17 cellular contexts compared by ENCODE assay signal in the genomic region with DNA sequence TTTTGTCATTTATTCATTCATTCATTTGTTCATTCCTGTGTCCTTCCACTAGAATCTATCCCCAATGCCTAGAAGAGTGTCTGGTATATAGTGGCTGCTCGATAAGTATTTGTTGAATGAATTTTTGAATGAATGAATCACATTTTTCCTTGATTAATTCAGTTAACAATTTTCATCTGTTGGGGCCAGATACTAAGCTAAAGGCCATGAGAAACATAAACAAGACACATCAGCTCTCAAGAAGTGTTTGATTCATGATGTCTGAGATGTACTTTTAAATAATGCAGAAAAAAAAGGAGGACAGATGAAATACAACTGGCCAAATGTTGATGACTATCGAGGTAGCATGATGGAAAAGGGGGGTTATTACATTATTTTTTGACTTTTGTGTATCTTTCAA. TPM values are rescaled to one million over a fixed set of nuclear protein-coding genes. Genes with fewer than 3 reads are reported as not detected.
DNase-seq lines count a peak whose midpoint lies in the region; ATAC-seq and TF ChIP-seq lines count a peak whose summit lies in the region.
"Had no signal": no experiment of that assay in that cellular context is flagged by ENCODE, and none has a peak within 500 bp of the region (broad histone marks: within the 10 kb centered on the region; RNA-seq: fewer than 3 reads in every experiment).

No MANE protein-coding gene starts in this region.

- no peaks in the 10 kb centered on the region for H3K9me3 Mint-ChIP-seq in stimulated activated naive B cell treated with anti-CD40 and anti-IgM and Interleukin-4, amounts not matched to agents 10 μg/mL and 1 μg/mL and 100 μg/mL, for 72 hours

- ATAC-seq in RWPE2 (ENCODE audit: low read depth) (no peak), right cardiac atrium (no peak)
- no peak for ATAC-seq in stimulated activated naive B cell treated with anti-CD40 and anti-IgM and Interleukin-4, amounts not matched to agents 10 μg/mL and 1 μg/mL and 100 μg/mL, for 72 hours (replicated peaks)

- H3K9me3 ChIP-seq in RWPE2 (ENCODE audit: severe bottlenecking) (no peaks in the 10 kb centered on the region), right cardiac atrium (ENCODE audit: control insufficient read depth, low read length) (no peaks in the 10 kb centered on the region)
- H3K9me3 ChIP-seq: SJSA1 had no signal

- peaks cover 45 to 64% of the 10 kb centered on the region in 2 donors for H3K4me1 Mint-ChIP-seq in stimulated activated naive B cell treated with anti-CD40 and anti-IgM and Interleukin-4, amounts not matched to agents 10 μg/mL and 1 μg/mL and 100 μg/mL, for 72 hours

- H3K27ac ChIP-seq in RWPE2 (ENCODE audit: poor library complexity, severe bottlenecking) (peak overlapping the region; percentile 88), right cardiac atrium (ENCODE audit: low read length) (no peak overlapping the region)
- H3K27ac ChIP-seq: SJSA1 had no signal

- no peak overlapping the region for H3K4me3 ChIP-seq in RWPE2 (ENCODE audit: severe bottlenecking)
- H3K4me3 ChIP-seq in right cardiac atrium (ENCODE audit: low read length), result no peak overlapping the region
- H3K4me3 ChIP-seq: SJSA1 had no signal

- TF ChIP-seq CTCF in RWPE2 (IDR thresholded peaks at IDR 0.05; ENCODE audit: poor library complexity, severe bottlenecking), result no peak

- H3K4me1 ChIP-seq in RWPE2 (ENCODE audit: insufficient read depth, poor library complexity, severe bottlenecking), result peaks cover 34% of the 10 kb centered on the region
- no peaks in the 10 kb centered on the region for H3K4me1 ChIP-seq in right cardiac atrium (ENCODE audit: control insufficient read depth, insufficient read depth, low read length)

- no peaks in the 10 kb centered on the region for H3K36me3 ChIP-seq in RWPE2 (ENCODE audit: low read depth)
- H3K36me3 ChIP-seq: SJSA1 had no signal

- no peaks in the 10 kb centered on the region for H3K27me3 Mint-ChIP-seq in stimulated activated naive B cell treated with anti-CD40 and anti-IgM and Interleukin-4, amounts not matched to agents 10 μg/mL and 1 μg/mL and 100 μg/mL, for 72 hours

- no peak overlapping the region for H3K4me3 Mint-ChIP-seq in stimulated activated naive B cell treated with anti-CD40 and anti-IgM and Interleukin-4, amounts not matched to agents 10 μg/mL and 1 μg/mL and 100 μg/mL, for 72 hours

- intact Hi-C loops in right cardiac atrium (cut with DNase I), result no loop called here

- peak; percentile 52 for DNase-seq in HCEC 1CT
- DNase-seq in RWPE2 (ENCODE audit: low spot score), result no peak
- peak; percentile 26 for DNase-seq in fibroblast of gingiva (ENCODE audit: low read depth)
- DNase-seq in stimulated activated naive B cell treated with anti-CD40 and anti-IgM and Interleukin-4, amounts not matched to agents 10 μg/mL and 1 μg/mL and 100 μg/mL, for 72 hours, result no peak
- no peak for DNase-seq in activated gamma-delta T cell (lab: John Stamatoyannopoulos, UW)
- DNase-seq in activated CD8-positive, alpha-beta memory T cell treated with anti-CD3 and anti-CD28 coated beads, Interleukin-2, amount 50 U/mL, for 48 hours, result no peak
- DNase-seq in right cardiac atrium, result no peak
- DNase-seq: ACHN, AML-193, COR-L47, EL, H7, MV-4-11, NCI-H1930, NCI-H2171, NCI-H446 had no signal

- peak overlapping the region; percentile 20 for H3K27ac Mint-ChIP-seq in stimulated activated naive B cell treated with anti-CD40 and anti-IgM and Interleukin-4, amounts not matched to agents 10 μg/mL and 1 μg/mL and 100 μg/mL, for 72 hours

- H3K27me3 ChIP-seq in RWPE2 (ENCODE audit: insufficient read depth, poor library complexity, severe bottlenecking) (no peaks in the 10 kb centered on the region), right cardiac atrium (ENCODE audit: control insufficient read depth, insufficient read depth) (no peaks in the 10 kb centered on the region)
- H3K27me3 ChIP-seq: SJSA1 had no signal

- WGBS in right cardiac atrium, result 90% methylated on average over 2 of the region's 2 CpGs

- H3K36me3 Mint-ChIP-seq in stimulated activated naive B cell treated with anti-CD40 and anti-IgM and Interleukin-4, amounts not matched to agents 10 μg/mL and 1 μg/mL and 100 μg/mL, for 72 hours, result no peaks in the 10 kb centered on the region

RNA-seq across cellular contexts. Expression of a gene that starts 48.1 kb away (rescaled TPM):
- total RNA-seq in right cardiac atrium, result 100 to 1,000 TPM; 246 to 333 (median 297) TPM
- polyA plus RNA-seq in right cardiac atrium, result 141 TPM

RNA-seq across cellular contexts. Expression of a gene that starts 54.1 kb away (rescaled TPM):
- total RNA-seq in right cardiac atrium, result 100 to 1,000 TPM in 1 of 4 donors, 10 to 100 TPM in 3; 15.7 to 244 (median 46.3) TPM
- 144 TPM for polyA plus RNA-seq in right cardiac atrium

Comparison
In these comparisons a context has a peak if more than half of its experiments do, and no peak if none do; other contexts are left out.
1. DNase-seq: peak in HCEC 1CT (single experiment) and fibroblast of gingiva (single experiment); none in RWPE2 (single experiment), stimulated activated naive B cell treated with anti-CD40 and anti-IgM and Interleukin-4, amounts not matched to agents 10 μg/mL and 1 μg/mL and 100 μg/mL, for 72 hours (single experiment), activated gamma-delta T cell (single experiment), activated CD8-positive, alpha-beta memory T cell treated with anti-CD3 and anti-CD28 coated beads, Interleukin-2, amount 50 U/mL, for 48 hours (single experiment) and right cardiac atrium (0 of 3).